Comparison of ENCODE assay signal across 6 cellular contexts in genomic region chr3:184320099-184320445, GRCh38. TPM values are rescaled to one million over a fixed set of nuclear protein-coding genes. Genes with fewer than 3 reads are reported as not detected.
DNase-seq lines count a peak whose midpoint lies in the region; ATAC-seq and TF ChIP-seq lines count a peak whose summit lies in the region.

No MANE protein-coding gene starts in this region.

- 0% methylated on average over 2 to 3 of the region's 4 CpGs for WGBS in body of pancreas, 2 donors

- peak overlapping the region; percentile 51 to 54 for H3K4me3 Mint-ChIP-seq in CD14-positive monocyte

- intact Hi-C loops in CD14-positive monocyte (cut with micrococcal nuclease) (no loop called here), body of pancreas (cut with DNase I) (no loop called here)

- H3K27me3 Mint-ChIP-seq in CD14-positive monocyte (ENCODE audit: low read depth in 3 of 3), result peaks cover 0 to 5% (median 0%) of the 10 kb centered on the region in 3 donors

- H3K36me3 ChIP-seq in body of pancreas (replicated peaks in 1 of 2; ENCODE audit: insufficient read depth in 1 of 2, low read depth in 2 of 2), result peaks cover 27 to 43% of the 10 kb centered on the region in 2 donors

- peaks cover 0 to 2% (median 0%) of the 10 kb centered on the region in 7 donors for H3K9me3 Mint-ChIP-seq in CD14-positive monocyte

- H3K9me3 ChIP-seq in body of pancreas, result no peaks in the 10 kb centered on the region

- DNase-seq in CD14-positive monocyte (ENCODE audit: low spot score), result peak; percentile 90
- peak; percentile 99 for DNase-seq in NCI-H2196 treated with DMSO at 0.1 percent for 48 hours (lab: John Stamatoyannopoulos, UW; ENCODE audit: unreplicated experiment)
- DNase-seq in body of pancreas, result peak; percentile 98 to 99 (median 98)
- DNase-seq in mucosa of gallbladder (ENCODE audit: low spot score), result peak; percentile 94
- no peak for DNase-seq in GM20000 (ENCODE audit: low spot score)

- H3K27me3 ChIP-seq in body of pancreas, result no peaks in the 10 kb centered on the region

- no peak for TF ChIP-seq POLR2A in body of pancreas (IDR thresholded peaks at IDR 0.05)

- H3K36me3 Mint-ChIP-seq in CD14-positive monocyte, result peaks cover 66 to 67% of the 10 kb centered on the region in 2 donors

- TF ChIP-seq CTCF in CD14-positive monocyte (IDR thresholded peaks at IDR 0.05) (no peak), body of pancreas (IDR thresholded peaks at IDR 0.05) (no peak), GM20000 (IDR thresholded peaks at IDR 0.05; ENCODE audit: extremely low read depth, missing control alignments) (no peak)

- ATAC-seq in body of pancreas (peak; percentile 92), GM18502 (IDR thresholded peaks at IDR 0.05; ENCODE audit: poor library complexity, unreplicated experiment) (no peak)

- peaks cover 71% of the 10 kb centered on the region for H3K4me1 Mint-ChIP-seq in CD14-positive monocyte

- peak overlapping the region; percentile 92 to 97 (median 95) for H3K27ac Mint-ChIP-seq in CD14-positive monocyte

- H3K27ac ChIP-seq in body of pancreas, result peak overlapping the region; percentile 86 to 98 (median 94)

- H3K4me3 ChIP-seq in body of pancreas, result no peak overlapping the region

- H3K4me1 ChIP-seq in body of pancreas, result peaks cover 67% of the 10 kb centered on the region

RNA-seq across cellular contexts. Expression of gene EIF4G1, which starts 5.7 kb away (rescaled TPM):
- polyA plus RNA-seq in CD14-positive monocyte, result 10 to 100 TPM; 13.9 to 24.2 TPM
- 100 to 1,000 TPM; 146 to 213 TPM for total RNA-seq in body of pancreas
- total RNA-seq in mucosa of gallbladder, result 330 TPM

RNA-seq across cellular contexts. Expression of gene FAM131A, which starts 17.3 kb away (rescaled TPM):
- 1 to 10 TPM; 5.8 to 7.7 TPM for polyA plus RNA-seq in CD14-positive monocyte
- 10 to 100 TPM; 11.5 to 13.5 TPM for total RNA-seq in body of pancreas
- total RNA-seq in mucosa of gallbladder, result 41.5 TPM

RNA-seq across cellular contexts. Expression of gene PSMD2, which starts 21.0 kb away (rescaled TPM):
- polyA plus RNA-seq in CD14-positive monocyte, result 100 to 1,000 TPM; 167 to 186 TPM
- total RNA-seq in body of pancreas, result 10 to 100 TPM; 75.0 to 83.7 TPM
- total RNA-seq in mucosa of gallbladder, result 174 TPM

RNA-seq across cellular contexts. Expression of gene CLCN2, which starts 41.3 kb away (rescaled TPM):
- under 1 TPM in 1 of 2 donors, not detected in 1; 0.16 TPM for polyA plus RNA-seq in CD14-positive monocyte
- total RNA-seq in body of pancreas (10 to 100 TPM in 1 of 2 donors, 1 to 10 TPM in 1; 7.5 to 12.2 TPM), mucosa of gallbladder (104 TPM)

RNA-seq across cellular contexts. Expression of gene POLR2H, which starts 41.4 kb away (rescaled TPM):
- polyA plus RNA-seq in CD14-positive monocyte, result 10 to 100 TPM; 21.7 to 24.6 TPM
- total RNA-seq in body of pancreas (100 to 1,000 TPM in 1 of 2 donors, 10 to 100 TPM in 1; 32.4 to 137 TPM), mucosa of gallbladder (107 TPM)
